1 cellular context compared by ENCODE assay signal in genomic region chr1:14103878-14104430, GRCh38.
A peak's percentile ranks its signal among the peaks of the same experiment; 100 is the strongest.
TF ChIP-seq lines count a peak whose summit lies in the region.

No MANE protein-coding gene starts in this region.

TF ChIP-seq in HepG2, 621 proteins besides CTCF, POLR2A, EP300 and RAD21:
- TF ChIP-seq NCOA2 (CRISPR knock-in tag; IDR thresholded peaks at IDR 0.05) = no peak
- peak; percentile 79; the same call in 1 of the 2 replicates for TF ChIP-seq LCORL (IDR thresholded peaks at IDR 0.05)
- no peak for TF ChIP-seq LCORL (CRISPR knock-in tag; IDR thresholded peaks at IDR 0.05)
